24 cellular contexts compared by ENCODE assay signal in the genomic region with DNA sequence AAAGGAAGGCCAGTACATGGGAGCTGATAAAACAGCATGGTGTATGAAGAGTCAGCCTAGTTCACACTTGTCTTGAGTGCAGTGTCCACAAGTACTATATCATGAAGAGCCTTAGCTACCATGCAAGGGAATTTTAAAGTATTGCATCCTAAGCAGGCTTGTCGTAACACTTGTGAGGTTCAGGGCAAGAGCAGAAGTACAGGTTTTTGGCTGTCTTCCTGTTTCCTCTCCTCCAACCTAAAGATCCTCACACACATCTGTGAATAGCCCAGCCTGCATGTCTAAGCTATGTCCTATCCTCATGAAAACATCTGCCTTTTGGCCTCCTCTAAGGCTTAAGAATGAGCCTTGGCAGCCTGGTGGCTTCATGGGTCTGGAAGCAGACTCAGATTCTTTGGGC. TPM values are rescaled to one million over a fixed set of nuclear protein-coding genes. Genes with fewer than 3 reads are reported as not detected.
"Had no signal": no experiment of that assay in that cellular context is flagged by ENCODE, and none has a peak within 500 bp of the region (broad histone marks: within the 10 kb centered on the region; RNA-seq: fewer than 3 reads in every experiment).

No MANE protein-coding gene starts in this region.

- ATAC-seq: activated naive CD4-positive, alpha-beta T cell treated with anti-CD3 and anti-CD28 coated beads, Interleukin-2, amount 50 U/mL, for 72 hours had no signal

- H3K9me3 Mint-ChIP-seq: activated CD4-positive, alpha-beta T cell treated with anti-CD3 and anti-CD28 coated beads, Interleukin-2, amount 10 ng/mL, durations not matched to agents 7 days and 5 days; activated naive CD4-positive, alpha-beta T cell treated with anti-CD3 and anti-CD28 coated beads, Interleukin-2, amount 50 U/mL, for 72 hours; activated T-helper 1 cell treated with anti-CD3 and anti-CD28 coated beads, Interleukin-12 subunit alpha, Interleukin-12 subunit beta, Interleukin-2, Interleukin-4 antibody, amounts not matched to agents 30 ng/mL and 10 ng/mL and 1 ng/mL, durations not matched to agents 14 hours and 24 hours and 36 hours; immature natural killer cell; memory B cell; neural crest cell had no signal

- H3K4me1 Mint-ChIP-seq: immature natural killer cell, neural crest cell had no signal

- H3K27ac ChIP-seq: adrenal gland, breast epithelium, thyroid gland had no signal

- H3K27ac Mint-ChIP-seq: activated CD4-positive, alpha-beta T cell treated with anti-CD3 and anti-CD28 coated beads, Interleukin-2, amount 10 ng/mL, durations not matched to agents 7 days and 5 days; activated T-helper 1 cell treated with anti-CD3 and anti-CD28 coated beads, Interleukin-12 subunit alpha, Interleukin-12 subunit beta, Interleukin-2, Interleukin-4 antibody, amounts not matched to agents 30 ng/mL and 10 ng/mL and 1 ng/mL, durations not matched to agents 14 hours and 24 hours and 36 hours; immature natural killer cell; memory B cell had no signal

- H3K9me3 ChIP-seq: adrenal gland, breast epithelium, thyroid gland had no signal

- H3K4me3 ChIP-seq: adrenal gland, breast epithelium, thyroid gland had no signal

- H3K4me3 Mint-ChIP-seq: activated CD4-positive, alpha-beta T cell treated with anti-CD3 and anti-CD28 coated beads, Interleukin-2, amount 10 ng/mL, durations not matched to agents 7 days and 5 days; activated T-helper 1 cell treated with anti-CD3 and anti-CD28 coated beads, Interleukin-12 subunit alpha, Interleukin-12 subunit beta, Interleukin-2, Interleukin-4 antibody, amounts not matched to agents 30 ng/mL and 10 ng/mL and 1 ng/mL, durations not matched to agents 14 hours and 24 hours and 36 hours; immature natural killer cell; memory B cell; neural crest cell had no signal

- H3K36me3 ChIP-seq: adrenal gland, breast epithelium, thyroid gland had no signal

- H3K27me3 ChIP-seq: adrenal gland, breast epithelium, thyroid gland had no signal

- H3K36me3 Mint-ChIP-seq: activated naive CD4-positive, alpha-beta T cell treated with anti-CD3 and anti-CD28 coated beads, Interleukin-2, amount 50 U/mL, for 72 hours; immature natural killer cell; memory B cell had no signal

- DNase-seq: activated CD4-positive, alpha-beta T cell treated with anti-CD3 and anti-CD28 coated beads, Interleukin-2, amount 10 ng/mL, durations not matched to agents 7 days and 5 days; activated gamma-delta T cell treated with Interleukin-2 at 50 U/mL for 16 hours; adrenal gland; cerebellar nuclear complex; cortex of kidney; erythroblast; immature natural killer cell; retina; stimulated activated CD4-positive, alpha-beta T cell treated with anti-CD3 and anti-CD28 coated beads, Interleukin-12 subunit alpha, Interleukin-12 subunit beta, amount 100 ng/mL, for 4 hours; stimulated activated CD4-positive, alpha-beta T cell treated with anti-CD3 and anti-CD28 coated beads, Interleukin-1b, Interleukin-23, amount 100 ng/mL, for 48 hours; stimulated activated CD8-positive, alpha-beta memory T cell treated with anti-CD3 and anti-CD28 coated beads, Interleukin-4, amount 100 ng/mL, for 48 hours; stimulated activated naive CD4-positive, alpha-beta T cell; T-helper 9 cell; thyroid gland had no signal

- H3K4me1 ChIP-seq: breast epithelium had no signal

- FAIRE-seq: astrocyte, endometrium, urothelium cell line had no signal

RNA-seq across cellular contexts. Expression of a gene that starts 43.3 kb away (rescaled TPM):
- total RNA-seq: activated CD4-positive, alpha-beta T cell treated with anti-CD3 and anti-CD28 coated beads, Interleukin-2, amount 10 ng/mL, durations not matched to agents 7 days and 5 days; activated CD8-positive, alpha-beta memory T cell treated with anti-CD3 and anti-CD28 coated beads for 36 hours; activated naive CD4-positive, alpha-beta T cell treated with anti-CD3 and anti-CD28 coated beads, Interleukin-2, amount 50 U/mL, for 72 hours; activated T-helper 1 cell treated with anti-CD3 and anti-CD28 coated beads, Interleukin-12 subunit alpha, Interleukin-12 subunit beta, Interleukin-2, Interleukin-4 antibody, amounts not matched to agents 30 ng/mL and 10 ng/mL and 1 ng/mL, durations not matched to agents 14 hours and 24 hours and 36 hours; neural crest cell; posterior vena cava had no signal
- polyA plus RNA-seq: adrenal gland, immature natural killer cell had no signal
